In genomic region chr12:121578230-121579189, GRCh38 we compare ENCODE assay signal across 1 cellular context.
TF ChIP-seq lines count a peak whose summit lies in the region.

No MANE protein-coding gene starts in this region.

TF ChIP-seq in liver, 16 proteins besides CTCF, POLR2A, EP300 and RAD21 (continued from another document):
- TF ChIP-seq REST (IDR thresholded peaks at IDR 0.05): no peak
- TF ChIP-seq FOXA2 (IDR thresholded peaks at IDR 0.05): no peak
- no peak for TF ChIP-seq NR2F2 (IDR thresholded peaks at IDR 0.05)
- no peak for TF ChIP-seq YY1 (IDR thresholded peaks at IDR 0.05)
- no peak for TF ChIP-seq EGR1 (IDR thresholded peaks at IDR 0.05; ENCODE audit: low read depth in 2 of 2)
- TF ChIP-seq TAF1 (conservative IDR thresholded peaks at IDR 0.05): no peak
- TF ChIP-seq HNF4A (conservative IDR thresholded peaks at IDR 0.05): no peak
- TF ChIP-seq, protein P1, sequence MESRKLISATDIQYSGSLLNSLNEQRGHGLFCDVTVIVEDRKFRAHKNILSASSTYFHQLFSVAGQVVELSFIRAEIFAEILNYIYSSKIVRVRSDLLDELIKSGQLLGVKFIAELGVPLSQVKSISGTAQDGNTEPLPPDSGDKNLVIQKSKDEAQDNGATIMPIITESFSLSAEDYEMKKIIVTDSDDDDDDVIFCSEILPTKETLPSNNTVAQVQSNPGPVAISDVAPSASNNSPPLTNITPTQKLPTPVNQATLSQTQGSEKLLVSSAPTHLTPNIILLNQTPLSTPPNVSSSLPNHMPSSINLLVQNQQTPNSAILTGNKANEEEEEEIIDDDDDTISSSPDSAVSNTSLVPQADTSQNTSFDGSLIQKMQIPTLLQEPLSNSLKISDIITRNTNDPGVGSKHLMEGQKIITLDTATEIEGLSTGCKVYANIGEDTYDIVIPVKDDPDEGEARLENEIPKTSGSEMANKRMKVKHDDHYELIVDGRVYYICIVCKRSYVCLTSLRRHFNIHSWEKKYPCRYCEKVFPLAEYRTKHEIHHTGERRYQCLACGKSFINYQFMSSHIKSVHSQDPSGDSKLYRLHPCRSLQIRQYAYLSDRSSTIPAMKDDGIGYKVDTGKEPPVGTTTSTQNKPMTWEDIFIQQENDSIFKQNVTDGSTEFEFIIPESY (IDR thresholded peaks at IDR 0.05): no peak
